ENCODE assay signal across 27 cellular contexts in genomic region chr12:15530361-15530760, GRCh38.
"Had no signal": no experiment of that assay in that cellular context is flagged by ENCODE, and none has a peak within 500 bp of the region (broad histone marks: within the 10 kb centered on the region; RNA-seq: fewer than 3 reads in every experiment).

No MANE protein-coding gene starts in this region.

- FAIRE-seq: TTC549 had no signal

- H3K4me1 ChIP-seq: lower lobe of right lung, right lobe of liver, uterus had no signal

- H3K4me3 ChIP-seq: heart left ventricle, left lung, lower lobe of right lung, mucosa of descending colon, ovary, right lobe of liver, thoracic aorta, uterus had no signal

- ATAC-seq: effector memory CD8-positive, alpha-beta T cell; heart left ventricle; left lung; lower lobe of right lung; mucosa of descending colon; right lobe of liver had no signal

- H3K36me3 ChIP-seq: heart left ventricle, left lung, lower lobe of right lung, neutrophil, ovary, right lobe of liver, thoracic aorta, uterus had no signal

- H3K27me3 ChIP-seq: left lung, neutrophil, ovary, right lobe of liver, uterus had no signal

- H3K27ac ChIP-seq: heart left ventricle, left lung, lower lobe of right lung, neutrophil, ovary, right lobe of liver, uterus, VCaP had no signal

- H3K9ac ChIP-seq: SK-N-SH had no signal

- H3K9me3 ChIP-seq: neutrophil, ovary, right lobe of liver, thoracic aorta had no signal

- DNase-seq: activated CD4-positive, alpha-beta T cell treated with anti-CD3 and anti-CD28 coated beads for 48 hours; activated CD4-positive, alpha-beta T cell treated with anti-CD3 and anti-CD28 coated beads, Interleukin-2, amount 50 U/mL, for 48 hours; activated CD8-positive, alpha-beta memory T cell treated with anti-CD3 and anti-CD28 coated beads for 24 hours; activated effector memory CD4-positive, alpha-beta T cell treated with Interleukin-2 at 50 U/mL for 16 hours; activated naive CD4-positive, alpha-beta T cell treated with Interleukin-2 at 50 U/mL for 16 hours; amniotic stem cell; cortex of kidney; effector memory CD8-positive, alpha-beta T cell; erythroblast; heart left ventricle; hypothalamus; left lung; lower lobe of right lung; mesendoderm; mucosa of descending colon; ovary; right lobe of liver; SK-N-SH; small intestine; stimulated activated naive CD4-positive, alpha-beta T cell treated with Interleukin-2 at 50 U/mL for 16 hours; SW 1271; T-helper 9 cell; uterus had no signal
